ENCODE assay signal across 25 cellular contexts in genomic region chr1:209849388-209849787, GRCh38. TPM values are rescaled to one million over a fixed set of nuclear protein-coding genes. Genes with fewer than 3 reads are reported as not detected.
A peak's percentile ranks its signal among the peaks of the same experiment; 100 is the strongest.
DNase-seq lines count a peak whose midpoint lies in the region; ATAC-seq and TF ChIP-seq lines count a peak whose summit lies in the region.
"Had no signal": no experiment of that assay in that cellular context is flagged by ENCODE, and none has a peak within 500 bp of the region (broad histone marks: within the 10 kb centered on the region; RNA-seq: fewer than 3 reads in every experiment).

No MANE protein-coding gene starts in this region.

- TF ChIP-seq CTCF in MCF 10A (IDR thresholded peaks at IDR 0.05; ENCODE audit: unreplicated experiment) = no peak
- TF ChIP-seq CTCF in mammary epithelial cell (conservative IDR thresholded peaks at IDR 0.05 in 1 of 2, IDR thresholded peaks at IDR 0.05 in 1 of 2; ENCODE audit: extremely low read depth in 1 of 2, insufficient read depth in 1 of 2, low read depth in 1 of 2, low read length in 2 of 2) = no peak
- no peak for TF ChIP-seq CTCF in HEK293 (tag by site-specific recombination; IDR thresholded peaks at IDR 0.05)
- no peak for TF ChIP-seq CTCF in osteoblast (IDR thresholded peaks at IDR 0.05; ENCODE audit: extremely low read depth, low read depth, low read length)

- BruUV-seq in MCF 10A (replicated peaks; lab: Mats Ljungman, UMichigan) (no TSS peak), mammary epithelial cell (replicated peaks; lab: Mats Ljungman, UMichigan) (no TSS peak)

- no peaks in the 10 kb centered on the region for H4K20me1 ChIP-seq in mammary epithelial cell (ENCODE audit: insufficient read depth, low read length)
- H4K20me1 ChIP-seq in osteoblast (ENCODE audit: insufficient read depth, low read length) = no peaks in the 10 kb centered on the region

- POLR2A ChIA-PET in MCF 10A (lab: Yijun Ruan, JAX) = interaction anchor here (0.6 to 3.9 kb wide), 9 partner anchors 10 to 140 kb away, joined by 3 to 18 read pairs (median 6); partner anchors contain the start of gene C1orf74
- POLR2A ChIA-PET in HEK293 (lab: Yijun Ruan, JAX) = no interaction called here

- H3K27ac Mint-ChIP-seq in MCF 10A (ENCODE audit: low read depth, unreplicated experiment) = peak overlapping the region; percentile 47
- peak overlapping the region; percentile 84 for H3K27ac Mint-ChIP-seq in activated T-helper 17 cell treated with anti-CD3 and anti-CD28 coated beads, Interleukin-2, amount 50 U/mL, for 72 hours

- H3K9me3 ChIP-seq in mammary epithelial cell (replicated peaks; ENCODE audit: insufficient read depth, low read length) = no peaks in the 10 kb centered on the region
- no peaks in the 10 kb centered on the region for H3K9me3 ChIP-seq in HEK293 (ENCODE audit: control insufficient read depth, insufficient read depth, low read depth, low read length)
- H3K9me3 ChIP-seq in osteoblast (ENCODE audit: low read depth, low read length) = no peaks in the 10 kb centered on the region
- H3K9me3 ChIP-seq: BE2C, HAP-1 had no signal

- H3K4me2 ChIP-seq in mammary epithelial cell (ENCODE audit: insufficient read depth, low read depth, low read length) = no peak overlapping the region
- H3K4me2 ChIP-seq in osteoblast (ENCODE audit: insufficient read depth, low read length) = no peak overlapping the region

- no peak overlapping the region for H3K4me3 Mint-ChIP-seq in MCF 10A (ENCODE audit: unreplicated experiment)
- no peak overlapping the region for H3K4me3 Mint-ChIP-seq in activated T-helper 17 cell treated with anti-CD3 and anti-CD28 coated beads, Interleukin-2, amount 50 U/mL, for 72 hours
- H3K4me3 Mint-ChIP-seq: CD4-positive, CD25-positive, alpha-beta regulatory T cell had no signal

- peaks cover 88% of the 10 kb centered on the region for H3K36me3 Mint-ChIP-seq in MCF 10A (ENCODE audit: insufficient read depth, unreplicated experiment)
- peaks cover 100% of the 10 kb centered on the region for H3K36me3 Mint-ChIP-seq in activated T-helper 17 cell treated with anti-CD3 and anti-CD28 coated beads, Interleukin-2, amount 50 U/mL, for 72 hours (ENCODE audit: low read depth)

- no peaks in the 10 kb centered on the region for H3K4me1 ChIP-seq in mammary epithelial cell (ENCODE audit: insufficient read depth, low read length)
- H3K4me1 ChIP-seq in HEK293 (ENCODE audit: control insufficient read depth, insufficient read depth, low read length) = 0 out of 2 replicates have a peak, but pooled peaks cover 5% of the 10 kb centered on the region
- peaks cover 35% of the 10 kb centered on the region for H3K4me1 ChIP-seq in osteoblast (ENCODE audit: insufficient read depth, low read length)

- peaks cover 33% of the 10 kb centered on the region for H3K36me3 ChIP-seq in mammary epithelial cell (ENCODE audit: insufficient read depth, low read length)
- peaks cover 22 to 58% of the 10 kb centered on the region in 2 experiments for H3K36me3 ChIP-seq in HEK293 (ENCODE audit: control insufficient read depth in 2 of 2, insufficient read depth in 1 of 2, low read length in 2 of 2)
- peaks cover 54% of the 10 kb centered on the region for H3K36me3 ChIP-seq in osteoblast (ENCODE audit: insufficient read depth, low read length)

- H3K79me2 ChIP-seq in mammary epithelial cell (ENCODE audit: insufficient read depth, low read length) (peaks cover 38% of the 10 kb centered on the region), osteoblast (ENCODE audit: insufficient read depth, low read length) (peaks cover 49% of the 10 kb centered on the region)

- H2AFZ ChIP-seq in mammary epithelial cell (ENCODE audit: low read depth, low read length) (no peak overlapping the region), osteoblast (ENCODE audit: low read length) (no peak overlapping the region)

- in situ Hi-C loops in mammary epithelial cell (cut with MboI; ENCODE audit: low sequenced_read_pairs in 2 of 2) = no loop called here

- no peaks in the 10 kb centered on the region for H3K27me3 Mint-ChIP-seq in MCF 10A (ENCODE audit: insufficient read depth, unreplicated experiment)
- no peaks in the 10 kb centered on the region for H3K27me3 Mint-ChIP-seq in activated T-helper 17 cell treated with anti-CD3 and anti-CD28 coated beads, Interleukin-2, amount 50 U/mL, for 72 hours
- H3K27me3 Mint-ChIP-seq: CD4-positive, CD25-positive, alpha-beta regulatory T cell had no signal

- ATAC-seq in activated T-helper 17 cell treated with anti-CD3 and anti-CD28 coated beads, Interleukin-2, amount 50 U/mL, for 72 hours (replicated peaks) = no peak
- no peak for ATAC-seq in GM19397 (IDR thresholded peaks at IDR 0.05; ENCODE audit: unreplicated experiment)

- no peak overlapping the region for H3K4me3 ChIP-seq in mammary epithelial cell (replicated peaks in 1 of 3; ENCODE audit: insufficient read depth in 1 of 3, low read depth in 2 of 3, low read length in 3 of 3)
- H3K4me3 ChIP-seq in HEK293 (ENCODE audit: low read depth, low read length) = no peak overlapping the region
- H3K4me3 ChIP-seq in osteoblast (ENCODE audit: insufficient read depth, low read length) = no peak overlapping the region
- H3K4me3 ChIP-seq: HAP-1 had no signal

- WGBS in mammary epithelial cell (ENCODE audit: low coverage, missing lambda C conversion rate) = 14% methylated on average over 4 of the region's 5 CpGs

- no peak overlapping the region for H3K27ac ChIP-seq in mammary epithelial cell (ENCODE audit: insufficient read depth, low read depth, low read length)
- H3K27ac ChIP-seq in HEK293 (ENCODE audit: extremely low read depth, low read depth, low read length) = no peak overlapping the region
- peak overlapping the region; percentile 75 for H3K27ac ChIP-seq in osteoblast (ENCODE audit: low read depth, low read length)

- H3K4me1 Mint-ChIP-seq in MCF 10A (ENCODE audit: insufficient read depth, unreplicated experiment) = peaks cover 26% of the 10 kb centered on the region
- peaks cover 9% of the 10 kb centered on the region for H3K4me1 Mint-ChIP-seq in activated T-helper 17 cell treated with anti-CD3 and anti-CD28 coated beads, Interleukin-2, amount 50 U/mL, for 72 hours

- intact Hi-C loops in MCF 10A (cut with micrococcal nuclease) = no loop called here
- intact Hi-C loops in mammary epithelial cell (cut with micrococcal nuclease) = no loop called here
- intact Hi-C loops in cardiac septum (cut with DNase I) = no loop called here

- DNase-seq in MCF 10A (ENCODE audit: unreplicated experiment) = no peak
- DNase-seq in mammary epithelial cell = no peak
- no peak for DNase-seq in osteoblast (ENCODE audit: insufficient read length, low spot score, missing footprints)
- no peak for DNase-seq in cardiac septum (ENCODE audit: low spot score)
- DNase-seq in ureter (ENCODE audit: low spot score) = no peak
- DNase-seq: ACHN; BE2C; CD4-positive, CD25-positive, alpha-beta regulatory T cell; COR-L47; DMS53; GOT3; Karpas-422; NCI-H1092 treated with DMSO at 0.1 percent for 48 hours; NCI-H1436; NCI-H187; NCI-H2081 treated with DMSO at 0.1 percent for 48 hours; NCI-H446; NCI-H524 treated with DMSO at 0.1 percent for 48 hours; NCI-H774 had no signal

- dilution Hi-C loops in mammary epithelial cell (cut with HindIII; ENCODE audit: low sequenced_read_pairs) = loop anchor here (25.0 kb wide), 1 partner anchor 388 kb away; the partner anchor contains the start of gene SERTAD4

- H3K27me3 ChIP-seq in mammary epithelial cell (ENCODE audit: insufficient read depth, low read length) = no peaks in the 10 kb centered on the region
- H3K27me3 ChIP-seq in osteoblast (ENCODE audit: insufficient read depth, low read length) = no peaks in the 10 kb centered on the region
- H3K27me3 ChIP-seq: BE2C had no signal

- no peak overlapping the region for H3K9ac ChIP-seq in mammary epithelial cell (ENCODE audit: insufficient read depth, low read length)

- no peaks in the 10 kb centered on the region for H3K9me3 Mint-ChIP-seq in MCF 10A (ENCODE audit: unreplicated experiment)
- no peaks in the 10 kb centered on the region for H3K9me3 Mint-ChIP-seq in activated T-helper 17 cell treated with anti-CD3 and anti-CD28 coated beads, Interleukin-2, amount 50 U/mL, for 72 hours
- H3K9me3 Mint-ChIP-seq: CD4-positive, CD25-positive, alpha-beta regulatory T cell had no signal

- CTCF ChIA-PET in MCF 10A (lab: Yijun Ruan, JAX) (interaction anchor here (0.6 to 8.5 kb wide), 48 partner anchors 9 to 551 kb away, joined by 3 to 169 read pairs (median 4); partner anchors contain the start of gene IRF6), mammary epithelial cell (lab: Charles Lee; ENCODE audit: low non-redundant PET) (interaction anchor here (0.7 kb wide), 1 partner anchor 20 kb away, joined by 6 read pairs; no protein-coding TSS in a partner anchor), HEK293 (lab: Yijun Ruan, JAX) (interaction anchor here (0.8 to 2.6 kb wide), 16 partner anchors 10 to 550 kb away, joined by 3 to 24 read pairs (median 3); no protein-coding TSS in a partner anchor)

TF ChIP-seq in HEK293, 187 proteins besides CTCF, POLR2A, EP300 and RAD21:
- TF ChIP-seq YY1 (tag by site-specific recombination; IDR thresholded peaks at IDR 0.05) (no peak), FEZF1 (tag by site-specific recombination; IDR thresholded peaks at IDR 0.05) (0 out of 2 replicates have a peak, but pooled peaks have one; percentile 31)

RNA-seq across cellular contexts. Expression of gene UTP25, which starts 21.6 kb away (rescaled TPM):
- total RNA-seq in MCF 10A (2022) (20.4 and 23.8 TPM in 2 replicates), mammary epithelial cell (10 to 100 TPM in 1 of 2 donors, 1 to 10 TPM in 1; 9.3 to 14.0 TPM), osteoblast (22.1 and 24.5 TPM in 2 replicates), cardiac septum (4.1 TPM), ureter (13.8 TPM)
- polyA plus RNA-seq in mammary epithelial cell = 8.0 TPM
- 8.3 TPM for polyA minus RNA-seq in mammary epithelial cell
- 10 to 100 TPM; 12.0 to 17.5 TPM for total RNA-seq in activated T-helper 17 cell treated with anti-CD3 and anti-CD28 coated beads, Interleukin-2, amount 50 U/mL, for 72 hours

RNA-seq across cellular contexts. Expression of gene IRF6, which starts 43.4 kb away (rescaled TPM):
- 87.8 and 106 TPM in 2 replicates for total RNA-seq in MCF 10A (2022)
- 100 to 1,000 TPM; 261 to 422 TPM for total RNA-seq in mammary epithelial cell
- polyA plus RNA-seq in mammary epithelial cell = 252 TPM
- polyA minus RNA-seq in mammary epithelial cell = 369 TPM
- total RNA-seq in activated T-helper 17 cell treated with anti-CD3 and anti-CD28 coated beads, Interleukin-2, amount 50 U/mL, for 72 hours = 1 to 10 TPM in 1 of 2 donors, under 1 TPM in 1; 0.35 to 1.7 TPM
- total RNA-seq in osteoblast = under 0.01 and 0.72 TPM in 2 replicates
- total RNA-seq in cardiac septum = 34.0 TPM
- total RNA-seq in ureter = 102 TPM
- total RNA-seq: Daoy, G401 had no signal

Comparison
In these comparisons a context has a peak if more than half of its experiments do, and no peak if none do; other contexts are left out.
1. RNA of gene IRF6, which starts 43.4 kb away (total RNA-seq): 261 to 422 TPM in mammary epithelial cell, 87.8 to 106 TPM in MCF 10A, 102 TPM in ureter (single experiment) and 34.0 TPM in cardiac septum (single experiment); 0.35 to 1.7 TPM in activated T-helper 17 cell treated with anti-CD3 and anti-CD28 coated beads, Interleukin-2, amount 50 U/mL, for 72 hours and under 0.01 to 0.72 TPM in osteoblast; every median in the first group is over 10 times any median in the second.